24 cellular contexts compared by ENCODE assay signal in genomic region chr19:5324947-5325346, GRCh38.
"Had no signal": no experiment of that assay in that cellular context is flagged by ENCODE, and none has a peak within 500 bp of the region (broad histone marks: within the 10 kb centered on the region; RNA-seq: fewer than 3 reads in every experiment).

No MANE protein-coding gene starts in this region.

- DNase-seq: Karpas-422, KG1, MG63, NCI-H1092, NCI-H1105 treated with DMSO at 0.1 percent for 48 hours, NCI-H1436, NCI-H187, NCI-H2029, NCI-H2081 treated with DMSO at 0.1 percent for 48 hours, NCI-H2171, NCI-H226, NCI-H446, NCI-H510A, NCI-H524 treated with DMSO at 0.1 percent for 48 hours, NCI-H69, NCI-H774, Right ventricle myocardium superior, RPMI8226, SIG-M5 had no signal

- H3K4me3 ChIP-seq: MG63, SJSA1, SK-N-MC had no signal

- H3K27me3 ChIP-seq: MG63, SJSA1 had no signal

- H3K4me1 ChIP-seq: SJSA1 had no signal

- FAIRE-seq: HTR-8/SVneo, RCC 7860 had no signal

- H3K36me3 ChIP-seq: MG63, SJSA1 had no signal

- H3K27ac ChIP-seq: HL-60, SJSA1, SK-N-MC had no signal

- H3K9me3 ChIP-seq: MG63, SJSA1 had no signal
